In the genomic region with DNA sequence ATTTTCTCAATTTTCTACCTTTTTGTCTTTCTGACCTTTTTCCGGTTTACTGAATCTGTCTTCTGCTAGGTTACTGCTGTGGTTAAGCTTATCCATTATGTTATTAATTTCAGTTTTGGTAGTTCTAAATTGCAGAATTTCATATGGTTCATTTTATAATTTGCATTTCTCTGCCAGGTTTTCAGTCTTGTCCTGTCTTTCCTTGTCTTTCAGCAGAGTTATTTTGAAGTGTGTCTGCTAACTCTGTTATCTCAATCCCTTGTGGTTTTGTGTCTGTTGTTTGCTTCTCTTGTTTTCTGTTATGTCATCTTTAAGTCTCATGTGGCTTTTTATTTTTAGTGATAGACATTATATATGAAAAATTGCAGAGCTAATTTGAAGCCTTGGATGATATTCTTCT, we compare ENCODE assay signal across 7 cellular contexts. TPM values are rescaled to one million over a fixed set of nuclear protein-coding genes. Genes with fewer than 3 reads are reported as not detected.
A peak's percentile ranks its signal among the peaks of the same experiment; 100 is the strongest.
DNase-seq lines count a peak whose midpoint lies in the region; ATAC-seq and TF ChIP-seq lines count a peak whose summit lies in the region.
"Not testable (repeated sequence)": the region's sequence is repeated elsewhere in the genome, so short reads cannot be mapped to it uniquely, and the experiment has no call there.

No MANE protein-coding gene starts in this region.

- peaks cover 11% of the 10 kb centered on the region for H3K4me1 Mint-ChIP-seq in activated T-cell treated with anti-CD3 and anti-CD28 coated beads, Interleukin-2, amount 50 U/mL, for 72 hours (ENCODE audit: low read depth)
- H3K4me1 Mint-ChIP-seq in endodermal cell = peaks cover 18% of the 10 kb centered on the region
- peaks cover 4 to 11% of the 10 kb centered on the region in 2 donors for H3K4me1 Mint-ChIP-seq in stimulated activated naive B cell treated with anti-CD40 and anti-IgM and Interleukin-4, amounts not matched to agents 10 μg/mL and 1 μg/mL and 100 μg/mL, for 72 hours

- H3K36me3 Mint-ChIP-seq in activated T-cell treated with anti-CD3 and anti-CD28 coated beads, Interleukin-2, amount 50 U/mL, for 72 hours (ENCODE audit: insufficient read depth in 2 of 2) = not testable (repeated sequence)
- H3K36me3 Mint-ChIP-seq in endodermal cell (ENCODE audit: low read depth) = peaks cover 15% of the 10 kb centered on the region
- H3K36me3 Mint-ChIP-seq in stimulated activated naive B cell treated with anti-CD40 and anti-IgM and Interleukin-4, amounts not matched to agents 10 μg/mL and 1 μg/mL and 100 μg/mL, for 72 hours = peaks cover 7 to 20% of the 10 kb centered on the region in 2 donors

- not testable (repeated sequence) for H3K4me3 ChIP-seq in KMS-11 (IDR thresholded peaks at IDR 0.05; ENCODE audit: insufficient read depth, low read depth, low read length); endodermal cell (ENCODE audit: low read length)

- H3K27me3 ChIP-seq in KMS-11 (ENCODE audit: insufficient read depth, low read depth); endodermal cell (ENCODE audit: control insufficient read depth, insufficient read depth, low read length, poor library complexity, severe bottlenecking): not testable (repeated sequence)

- not testable (repeated sequence) for H3K9me3 ChIP-seq in endodermal cell (ENCODE audit: control insufficient read depth, low read length)

- TF ChIP-seq CTCF in KMS-11 (conservative IDR thresholded peaks at IDR 0.05; ENCODE audit: low read depth, low read length); endodermal cell (conservative IDR thresholded peaks at IDR 0.05): not testable (repeated sequence)

- no CpG with 5 or more reads among the region's 1 CpG for WGBS in endodermal cell (ENCODE audit: insufficient coverage in 1 of 2, insufficient read length in 1 of 2), 2 experiments

- H4K20me1 ChIP-seq in KMS-11 (ENCODE audit: insufficient read depth) = not testable (repeated sequence)

- peak overlapping the region; percentile 31; the same call in 1 of the 2 replicates for H3K4me2 ChIP-seq in KMS-11

- not testable (repeated sequence) for H3K9me3 Mint-ChIP-seq in activated T-cell treated with anti-CD3 and anti-CD28 coated beads, Interleukin-2, amount 50 U/mL, for 72 hours; endodermal cell; stimulated activated naive B cell treated with anti-CD40 and anti-IgM and Interleukin-4, amounts not matched to agents 10 μg/mL and 1 μg/mL and 100 μg/mL, for 72 hours

- H3K36me3 ChIP-seq in KMS-11 (ENCODE audit: insufficient read depth) = not testable (repeated sequence)
- H3K36me3 ChIP-seq in endodermal cell (ENCODE audit: control insufficient read depth, insufficient read depth, low read length) = peaks cover 15% of the 10 kb centered on the region

- not testable (repeated sequence) for DNase-seq in activated T-cell treated with anti-CD3 and anti-CD28 coated beads, Interleukin-2, amount 50 U/mL, for 72 hours; endodermal cell; stimulated activated naive B cell treated with anti-CD40 and anti-IgM and Interleukin-4, amounts not matched to agents 10 μg/mL and 1 μg/mL and 100 μg/mL, for 72 hours

- not testable (repeated sequence) for H2AFZ ChIP-seq in KMS-11 (ENCODE audit: low read depth)

- peak overlapping the region; percentile 2 for H3K27ac Mint-ChIP-seq in activated T-cell treated with anti-CD3 and anti-CD28 coated beads, Interleukin-2, amount 50 U/mL, for 72 hours
- peak overlapping the region; percentile 12 for H3K27ac Mint-ChIP-seq in endodermal cell
- H3K27ac Mint-ChIP-seq in stimulated activated naive B cell treated with anti-CD40 and anti-IgM and Interleukin-4, amounts not matched to agents 10 μg/mL and 1 μg/mL and 100 μg/mL, for 72 hours = peak overlapping the region; percentile 69

- peak; percentile 54 for ATAC-seq in GM18511 (IDR thresholded peaks at IDR 0.05; ENCODE audit: unreplicated experiment)
- ATAC-seq in GM21381 (IDR thresholded peaks at IDR 0.05; ENCODE audit: unreplicated experiment) = peak; percentile 50
- peak; percentile 49 for ATAC-seq in HG03108 (IDR thresholded peaks at IDR 0.05; ENCODE audit: unreplicated experiment)
- not testable (repeated sequence) for ATAC-seq in activated T-cell treated with anti-CD3 and anti-CD28 coated beads, Interleukin-2, amount 50 U/mL, for 72 hours (replicated peaks in 1 of 2); stimulated activated naive B cell treated with anti-CD40 and anti-IgM and Interleukin-4, amounts not matched to agents 10 μg/mL and 1 μg/mL and 100 μg/mL, for 72 hours (replicated peaks)

- not testable (repeated sequence) for H3K9ac ChIP-seq in KMS-11; endodermal cell (ENCODE audit: extremely low read depth, low read length, poor library complexity, severe bottlenecking)

- not testable (repeated sequence) for H3K27ac ChIP-seq in KMS-11; endodermal cell (ENCODE audit: low read depth, low read length)

- H3K27me3 Mint-ChIP-seq in activated T-cell treated with anti-CD3 and anti-CD28 coated beads, Interleukin-2, amount 50 U/mL, for 72 hours (ENCODE audit: low read depth); endodermal cell (ENCODE audit: insufficient read depth); stimulated activated naive B cell treated with anti-CD40 and anti-IgM and Interleukin-4, amounts not matched to agents 10 μg/mL and 1 μg/mL and 100 μg/mL, for 72 hours: not testable (repeated sequence)

- not testable (repeated sequence) for H3K4me3 Mint-ChIP-seq in activated T-cell treated with anti-CD3 and anti-CD28 coated beads, Interleukin-2, amount 50 U/mL, for 72 hours; endodermal cell; stimulated activated naive B cell treated with anti-CD40 and anti-IgM and Interleukin-4, amounts not matched to agents 10 μg/mL and 1 μg/mL and 100 μg/mL, for 72 hours

- H3K79me2 ChIP-seq in KMS-11 (ENCODE audit: insufficient read depth, low read depth) = not testable (repeated sequence)

- peaks cover 21% of the 10 kb centered on the region for H3K4me1 ChIP-seq in KMS-11 (ENCODE audit: low read depth, poor library complexity, severe bottlenecking)
- not testable (repeated sequence) for H3K4me1 ChIP-seq in endodermal cell (ENCODE audit: control insufficient read depth, insufficient read depth, low read length)

RNA-seq across cellular contexts. Expression of a gene that starts 18.0 kb away (rescaled TPM):
- 1 to 10 TPM; 4.9 to 5.1 TPM for total RNA-seq in activated T-cell treated with anti-CD3 and anti-CD28 coated beads, Interleukin-2, amount 50 U/mL, for 72 hours
- total RNA-seq in endodermal cell = 10 to 100 TPM in 1 of 2 donors, 1 to 10 TPM in 1; 8.1 to 11.4 TPM
- 12.4 TPM for polyA plus RNA-seq in endodermal cell (2013, experiment 1 of 2)
- 11.6 TPM for polyA plus RNA-seq in endodermal cell (2013, experiment 2 of 2)

Comparison
In these comparisons a context has a peak if more than half of its experiments do, and no peak if none do; other contexts are left out.
1. H3K27ac Mint-ChIP-seq: peak in every context shown above with its lines; median percentile 69 in stimulated activated naive B cell treated with anti-CD40 and anti-IgM and Interleukin-4, amounts not matched to agents 10 μg/mL and 1 μg/mL and 100 μg/mL, for 72 hours; 12 in endodermal cell; 2 in activated T-cell treated with anti-CD3 and anti-CD28 coated beads, Interleukin-2, amount 50 U/mL, for 72 hours.